Comparison of ENCODE assay signal across 22 cellular contexts in genomic region chr6:72413884-72414283, GRCh38.
DNase-seq lines count a peak whose midpoint lies in the region; FAIRE-seq and TF ChIP-seq lines count a peak whose summit lies in the region.
"Had no signal": no experiment of that assay in that cellular context is flagged by ENCODE, and none has a peak within 500 bp of the region (broad histone marks: within the 10 kb centered on the region; RNA-seq: fewer than 3 reads in every experiment).

No MANE protein-coding gene starts in this region.

- H3K27me3 Mint-ChIP-seq in astrocyte (ENCODE audit: low read depth, unreplicated experiment) = peaks cover 9% of the 10 kb centered on the region
- peaks cover 2% of the 10 kb centered on the region for H3K27me3 Mint-ChIP-seq in endothelial cell (ENCODE audit: unreplicated experiment)

- H3K36me3 Mint-ChIP-seq in astrocyte (ENCODE audit: low read depth, unreplicated experiment) (no peaks in the 10 kb centered on the region), endothelial cell (ENCODE audit: low read depth, unreplicated experiment) (no peaks in the 10 kb centered on the region)
- H3K36me3 Mint-ChIP-seq: type B pancreatic cell had no signal

- no peak overlapping the region for H3K27ac ChIP-seq in GM23248
- no peak overlapping the region for H3K27ac ChIP-seq in astrocyte (ENCODE audit: low read depth, low read length)
- H3K27ac ChIP-seq in neuronal stem cell (replicated peaks; ENCODE audit: low read length) = no peak overlapping the region
- H3K27ac ChIP-seq: C4-2B, heart left ventricle, skin epidermis had no signal

- H3F3A ChIP-seq in GM23248 (ENCODE audit: insufficient read depth) = peaks cover 21% of the 10 kb centered on the region

- H3K9ac ChIP-seq in GM23248 (no peak overlapping the region), astrocyte (ENCODE audit: low read length) (no peak overlapping the region), neuronal stem cell (ENCODE audit: low read depth, low read length, poor library complexity) (no peak overlapping the region)

- H3K27me3 ChIP-seq in GM23248 (replicated peaks; ENCODE audit: insufficient read depth) (no peaks in the 10 kb centered on the region), astrocyte (ENCODE audit: insufficient read depth, low read length) (no peaks in the 10 kb centered on the region), neuronal stem cell (ENCODE audit: control insufficient read depth in 3 of 3, insufficient read depth in 3 of 3, low read depth in 1 of 3, low read length in 3 of 3) (no peaks in the 10 kb centered on the region)

- H4K8ac ChIP-seq in neuronal stem cell (ENCODE audit: low read depth, low read length) = no peak overlapping the region

- no peak overlapping the region for H3K4me2 ChIP-seq in GM23248 (ENCODE audit: unreplicated experiment)
- H3K4me2 ChIP-seq in astrocyte (ENCODE audit: low read length) = no peak overlapping the region
- H3K4me2 ChIP-seq in neuronal stem cell (ENCODE audit: insufficient read depth, low read length, poor library complexity, severe bottlenecking) = no peak overlapping the region

- 58 to 61% methylated on average over 9 of the region's 9 CpGs for WGBS in GM23248 (ENCODE audit: low coverage in 1 of 2, low lambda C conversion rate in 2 of 2, missing lambda C conversion rate in 2 of 2), 2 experiments
- no CpG with 5 or more reads among the region's 9 CpGs for WGBS in neuronal stem cell (ENCODE audit: extremely low coverage in 2 of 2, insufficient read length in 2 of 2, insufficient replicate concordance in 1 of 2), 2 donors

- in situ Hi-C loops in GM23248 (cut with MboI) = loop anchor here (10.0 kb wide), 2 partner anchors 171 to 771 kb away; no protein-coding TSS in a partner anchor

- H2BK12ac ChIP-seq in neuronal stem cell (ENCODE audit: low read length) = no peak overlapping the region

- no peaks in the 10 kb centered on the region for H3K79me2 ChIP-seq in GM23248 (ENCODE audit: insufficient read depth)
- H3K79me2 ChIP-seq in astrocyte (ENCODE audit: insufficient read depth, low read length) = no peaks in the 10 kb centered on the region

- H2BK5ac ChIP-seq in neuronal stem cell (ENCODE audit: low read length) = no peak overlapping the region

- H3K18ac ChIP-seq in neuronal stem cell (ENCODE audit: low read length) = no peak overlapping the region

- H3K4me3 ChIP-seq in GM23248 = no peak overlapping the region
- no peak overlapping the region for H3K4me3 ChIP-seq in astrocyte (ENCODE audit: insufficient read depth, low read depth, low read length)
- no peak overlapping the region for H3K4me3 ChIP-seq in neuronal stem cell (ENCODE audit: low read length in 2 of 2)
- H3K4me3 ChIP-seq: heart left ventricle, skin epidermis had no signal

- no peak for FAIRE-seq in astrocyte (lab: Jason Lieb, UNC)
- FAIRE-seq: bronchial epithelial cell had no signal

- H3K9me3 ChIP-seq in GM23248 (ENCODE audit: low read depth) = no peaks in the 10 kb centered on the region
- no peaks in the 10 kb centered on the region for H3K9me3 ChIP-seq in astrocyte (ENCODE audit: insufficient read depth, low read depth, low read length)
- H3K9me3 ChIP-seq in neuronal stem cell (replicated peaks in 1 of 2; ENCODE audit: control insufficient read depth in 2 of 2, insufficient read depth in 1 of 2, low read depth in 1 of 2, low read length in 2 of 2) = no peaks in the 10 kb centered on the region
- H3K9me3 ChIP-seq: heart left ventricle had no signal

- DNase-seq in GM23248 (peak; percentile 44), astrocyte (ENCODE audit: low read depth) (peak; percentile 29), mucosa of gallbladder (ENCODE audit: low spot score) (peak; percentile 14), mesenteric fat pad (ENCODE audit: low spot score) (no peak), neuronal stem cell (ENCODE audit: low spot score) (no peak), endothelial cell (ENCODE audit: low spot score) (no peak)
- no peak for DNase-seq in effector CD4-positive, alpha-beta T cell
- DNase-seq: activated B cell treated with CpG ODN at 0.5 μM for 24 hours; activated naive CD4-positive, alpha-beta T cell treated with anti-CD3 and anti-CD28 coated beads for 36 hours; activated T-cell treated with anti-CD3 and anti-CD28 coated beads, Interleukin-2, amount 50 U/mL, for 72 hours; amniotic stem cell; EL; heart left ventricle; Kasumi-1; mammary epithelial cell; NCI-H510A treated with DMSO at 0.1 percent for 48 hours; SHP77; stimulated activated CD4-positive, alpha-beta T cell treated with anti-CD3 and anti-CD28 coated beads, Interleukin-2, amount 100 ng/mL, for 24 hours had no signal

- no peaks in the 10 kb centered on the region for H4K20me1 ChIP-seq in GM23248 (ENCODE audit: insufficient read depth)
- no peaks in the 10 kb centered on the region for H4K20me1 ChIP-seq in astrocyte (ENCODE audit: insufficient read depth, low read length)

- H3K4me1 Mint-ChIP-seq in astrocyte (ENCODE audit: low read depth, unreplicated experiment) (peaks cover 10% of the 10 kb centered on the region), endothelial cell (ENCODE audit: unreplicated experiment) (peaks cover 4% of the 10 kb centered on the region)

- peak overlapping the region; percentile 31 for H2AFZ ChIP-seq in GM23248
- H2AFZ ChIP-seq in astrocyte (ENCODE audit: low read depth, low read length) = no peak overlapping the region
- H2AFZ ChIP-seq in neuronal stem cell (ENCODE audit: low read length) = no peak overlapping the region

- H3K27ac Mint-ChIP-seq in astrocyte (ENCODE audit: unreplicated experiment) (no peak overlapping the region), endothelial cell (ENCODE audit: unreplicated experiment) (no peak overlapping the region)
- H3K27ac Mint-ChIP-seq: activated B cell treated with CpG ODN at 0.5 μM for 24 hours; activated naive CD4-positive, alpha-beta T cell treated with anti-CD3 and anti-CD28 coated beads for 36 hours; activated T-cell treated with anti-CD3 and anti-CD28 coated beads, Interleukin-2, amount 50 U/mL, for 72 hours; type B pancreatic cell had no signal

- no peak overlapping the region for H2BK120ac ChIP-seq in neuronal stem cell (ENCODE audit: low read depth, low read length)

- no peak overlapping the region for H3K4ac ChIP-seq in neuronal stem cell (ENCODE audit: low read length)

- H3K79me1 ChIP-seq in neuronal stem cell (ENCODE audit: low read depth, low read length) = no peaks in the 10 kb centered on the region

- H3K9me3 Mint-ChIP-seq in astrocyte (ENCODE audit: unreplicated experiment) = no peaks in the 10 kb centered on the region
- H3K9me3 Mint-ChIP-seq in endothelial cell (ENCODE audit: unreplicated experiment) = no peaks in the 10 kb centered on the region
- H3K9me3 Mint-ChIP-seq: activated B cell treated with CpG ODN at 0.5 μM for 24 hours; activated naive CD4-positive, alpha-beta T cell treated with anti-CD3 and anti-CD28 coated beads for 36 hours; activated T-cell treated with anti-CD3 and anti-CD28 coated beads, Interleukin-2, amount 50 U/mL, for 72 hours; type B pancreatic cell had no signal

- no peaks in the 10 kb centered on the region for H3K36me3 ChIP-seq in GM23248 (ENCODE audit: low read depth)
- H3K36me3 ChIP-seq in astrocyte (ENCODE audit: insufficient read depth, low read length) = no peaks in the 10 kb centered on the region
- no peaks in the 10 kb centered on the region for H3K36me3 ChIP-seq in neuronal stem cell (replicated peaks in 1 of 2; ENCODE audit: control insufficient read depth in 2 of 2, insufficient read depth in 2 of 2, low read length in 2 of 2)
- H3K36me3 ChIP-seq: heart left ventricle had no signal

- H2BK15ac ChIP-seq in neuronal stem cell (ENCODE audit: low read length) = no peak overlapping the region

- no peak overlapping the region for H3K14ac ChIP-seq in neuronal stem cell (ENCODE audit: low read length)

- no peak overlapping the region for H3K23ac ChIP-seq in neuronal stem cell (ENCODE audit: low read depth, low read length, poor library complexity)

- H3K4me1 ChIP-seq in GM23248 (ENCODE audit: insufficient read depth) (peaks cover 34% of the 10 kb centered on the region), astrocyte (ENCODE audit: insufficient read depth, low read length) (peaks cover 4% of the 10 kb centered on the region), neuronal stem cell (ENCODE audit: control insufficient read depth in 2 of 2, insufficient read depth in 1 of 2, low read depth in 1 of 2, low read length in 2 of 2) (peaks cover 0 to 5% of the 10 kb centered on the region in 2 donors)
- H3K4me1 ChIP-seq: heart left ventricle had no signal

- TF ChIP-seq CTCF in astrocyte (IDR thresholded peaks at IDR 0.05; ENCODE audit: insufficient read depth, low read depth, low read length) (no peak), endothelial cell (IDR thresholded peaks at IDR 0.05; ENCODE audit: unreplicated experiment) (no peak)

- no peak overlapping the region for H2AK5ac ChIP-seq in neuronal stem cell (ENCODE audit: low read depth, low read length)

- no peak overlapping the region for H4K91ac ChIP-seq in neuronal stem cell (ENCODE audit: low read depth, low read length, poor library complexity)

- no peaks in the 10 kb centered on the region for H3K9me2 ChIP-seq in GM23248 (ENCODE audit: insufficient read depth)

- no peak overlapping the region for H3K4me3 Mint-ChIP-seq in astrocyte (ENCODE audit: unreplicated experiment)
- no peak overlapping the region for H3K4me3 Mint-ChIP-seq in endothelial cell (ENCODE audit: unreplicated experiment)
- H3K4me3 Mint-ChIP-seq: activated B cell treated with CpG ODN at 0.5 μM for 24 hours; activated naive CD4-positive, alpha-beta T cell treated with anti-CD3 and anti-CD28 coated beads for 36 hours; activated T-cell treated with anti-CD3 and anti-CD28 coated beads, Interleukin-2, amount 50 U/mL, for 72 hours; type B pancreatic cell had no signal

Comparison
In these comparisons a context has a peak if more than half of its experiments do, and no peak if none do; other contexts are left out.
1. DNase-seq: peak in GM23248 (single experiment), astrocyte (single experiment) and mucosa of gallbladder (single experiment); none in mesenteric fat pad (single experiment), neuronal stem cell (single experiment), endothelial cell (single experiment) and effector CD4-positive, alpha-beta T cell (single experiment).